Comparison of ENCODE assay signal across 9 cellular contexts in genomic region chr7:5773661-5774086, GRCh38. TPM values are rescaled to one million over a fixed set of nuclear protein-coding genes. Genes with fewer than 3 reads are reported as not detected.
DNase-seq lines count a peak whose midpoint lies in the region; ATAC-seq and TF ChIP-seq lines count a peak whose summit lies in the region.
"Had no signal": no experiment of that assay in that cellular context is flagged by ENCODE, and none has a peak within 500 bp of the region (broad histone marks: within the 10 kb centered on the region; RNA-seq: fewer than 3 reads in every experiment).

No MANE protein-coding gene starts in this region.

- peak; percentile 34 for DNase-seq in left cardiac atrium
- DNase-seq in Right ventricle myocardium inferior (ENCODE audit: missing footprints), result no peak
- peak; percentile 37 for DNase-seq in activated CD8-positive, alpha-beta T cell treated with anti-CD3 and anti-CD28 coated beads, Interleukin-2, amount 10 ng/mL, durations not matched to agents 7 days and 5 days
- DNase-seq in hepatic stellate cell (ENCODE audit: low spot score), result peak; percentile 44
- no peak for DNase-seq in upper lobe of right lung
- no peak for DNase-seq in natural killer cell
- no peak for DNase-seq in coronary artery (ENCODE audit: low spot score)

- peaks cover 36% of the 10 kb centered on the region for H3K36me3 Mint-ChIP-seq in activated CD8-positive, alpha-beta T cell treated with anti-CD3 and anti-CD28 coated beads, Interleukin-2, amount 10 ng/mL, durations not matched to agents 7 days and 5 days (ENCODE audit: low read depth)
- H3K36me3 Mint-ChIP-seq in natural killer cell, result no peaks in the 10 kb centered on the region

- H3K4me3 Mint-ChIP-seq in activated CD8-positive, alpha-beta T cell treated with anti-CD3 and anti-CD28 coated beads, Interleukin-2, amount 10 ng/mL, durations not matched to agents 7 days and 5 days, result no peak overlapping the region
- no peak overlapping the region for H3K4me3 Mint-ChIP-seq in natural killer cell

- H3K36me3 ChIP-seq in upper lobe of right lung, result peaks cover 9% of the 10 kb centered on the region

- H3K4me1 Mint-ChIP-seq in activated CD8-positive, alpha-beta T cell treated with anti-CD3 and anti-CD28 coated beads, Interleukin-2, amount 10 ng/mL, durations not matched to agents 7 days and 5 days (ENCODE audit: low read depth), result peaks cover 54% of the 10 kb centered on the region
- peaks cover 31 to 40% of the 10 kb centered on the region in 2 donors for H3K4me1 Mint-ChIP-seq in natural killer cell

- intact Hi-C loops in left cardiac atrium (cut with DNase I), result no loop called here
- intact Hi-C loops in Right ventricle myocardium inferior (cut with DNase I), result no loop called here
- intact Hi-C loops in upper lobe of right lung (cut with DNase I), result no loop called here
- intact Hi-C loops in natural killer cell (cut with micrococcal nuclease), result no loop called here

- POLR2A ChIA-PET in activated CD8-positive, alpha-beta T cell treated with anti-CD3 and anti-CD28 coated beads, Interleukin-2, amount 10 ng/mL, durations not matched to agents 7 days and 5 days (lab: Charles Lee), result no interaction called here

- no peaks in the 10 kb centered on the region for H3K9me3 Mint-ChIP-seq in activated CD8-positive, alpha-beta T cell treated with anti-CD3 and anti-CD28 coated beads, Interleukin-2, amount 10 ng/mL, durations not matched to agents 7 days and 5 days (ENCODE audit: insufficient read depth)
- no peaks in the 10 kb centered on the region for H3K9me3 Mint-ChIP-seq in natural killer cell

- no peaks in the 10 kb centered on the region for H3K27me3 Mint-ChIP-seq in activated CD8-positive, alpha-beta T cell treated with anti-CD3 and anti-CD28 coated beads, Interleukin-2, amount 10 ng/mL, durations not matched to agents 7 days and 5 days (ENCODE audit: low read depth)
- no peaks in the 10 kb centered on the region for H3K27me3 Mint-ChIP-seq in natural killer cell (ENCODE audit: low read depth in 2 of 2)

- H3K27ac ChIP-seq in upper lobe of right lung (peak overlapping the region; percentile 18), coronary artery (peak overlapping the region in 1 of 2 donors; percentile 66)
- H3K27ac ChIP-seq: parathyroid adenoma had no signal

- CTCF ChIA-PET in activated CD8-positive, alpha-beta T cell treated with anti-CD3 and anti-CD28 coated beads, Interleukin-2, amount 10 ng/mL, durations not matched to agents 7 days and 5 days (lab: Charles Lee), result interaction anchor here (1.1 to 1.3 kb wide), 2 partner anchors 8 to 70 kb away, joined by 3 to 5 read pairs; partner anchors contain the start of gene RNF216

- H3K9me3 ChIP-seq in upper lobe of right lung, result no peaks in the 10 kb centered on the region

- H3K27ac Mint-ChIP-seq in activated CD8-positive, alpha-beta T cell treated with anti-CD3 and anti-CD28 coated beads, Interleukin-2, amount 10 ng/mL, durations not matched to agents 7 days and 5 days, result peak overlapping the region; percentile 30
- no peak overlapping the region for H3K27ac Mint-ChIP-seq in natural killer cell

- ATAC-seq in left cardiac atrium (peak; percentile 15 to 65), Right ventricle myocardium inferior (no peak), upper lobe of right lung (no peak), natural killer cell (no peak), GM21717 (IDR thresholded peaks at IDR 0.05; ENCODE audit: unreplicated experiment) (no peak)
- ATAC-seq in activated CD8-positive, alpha-beta T cell treated with anti-CD3 and anti-CD28 coated beads, Interleukin-2, amount 10 ng/mL, durations not matched to agents 7 days and 5 days, result no peak

- no peaks in the 10 kb centered on the region for H3K27me3 ChIP-seq in upper lobe of right lung

- H3K4me3 ChIP-seq in upper lobe of right lung (no peak overlapping the region), coronary artery (no peak overlapping the region)

- TF ChIP-seq CTCF in upper lobe of right lung (IDR thresholded peaks at IDR 0.05) (no peak), natural killer cell (IDR thresholded peaks at IDR 0.05) (no peak), coronary artery (IDR thresholded peaks at IDR 0.05) (no peak)

- H3K4me1 ChIP-seq in upper lobe of right lung, result peaks cover 15% of the 10 kb centered on the region
- H3K4me1 ChIP-seq: parathyroid adenoma had no signal

RNA-seq across cellular contexts. Expression of gene RNF216, which starts 7.8 kb away (rescaled TPM):
- total RNA-seq in left cardiac atrium (10 to 100 TPM; 28.0 to 40.2 TPM), Right ventricle myocardium inferior (26.0 TPM), upper lobe of right lung (32.1 TPM), natural killer cell (10 to 100 TPM; 73.6 to 86.6 (median 78.7) TPM)
- total RNA-seq in activated CD8-positive, alpha-beta T cell treated with anti-CD3 and anti-CD28 coated beads, Interleukin-2, amount 10 ng/mL, durations not matched to agents 7 days and 5 days, result 10 to 100 TPM; 31.3 to 33.4 TPM

Comparison
In these comparisons a context has a peak if more than half of its experiments do, and no peak if none do; other contexts are left out.
1. ATAC-seq: peak in left cardiac atrium (2 of 2); none in Right ventricle myocardium inferior (single experiment), activated CD8-positive, alpha-beta T cell treated with anti-CD3 and anti-CD28 coated beads, Interleukin-2, amount 10 ng/mL, durations not matched to agents 7 days and 5 days (single experiment), upper lobe of right lung (single experiment), natural killer cell (0 of 3) and GM21717 (single experiment).
2. DNase-seq: peak in left cardiac atrium (single experiment), activated CD8-positive, alpha-beta T cell treated with anti-CD3 and anti-CD28 coated beads, Interleukin-2, amount 10 ng/mL, durations not matched to agents 7 days and 5 days (single experiment) and hepatic stellate cell (single experiment); none in Right ventricle myocardium inferior (single experiment), upper lobe of right lung (single experiment), natural killer cell (single experiment) and coronary artery (single experiment).